Comparison of ENCODE assay signal across 17 cellular contexts in the genomic region with DNA sequence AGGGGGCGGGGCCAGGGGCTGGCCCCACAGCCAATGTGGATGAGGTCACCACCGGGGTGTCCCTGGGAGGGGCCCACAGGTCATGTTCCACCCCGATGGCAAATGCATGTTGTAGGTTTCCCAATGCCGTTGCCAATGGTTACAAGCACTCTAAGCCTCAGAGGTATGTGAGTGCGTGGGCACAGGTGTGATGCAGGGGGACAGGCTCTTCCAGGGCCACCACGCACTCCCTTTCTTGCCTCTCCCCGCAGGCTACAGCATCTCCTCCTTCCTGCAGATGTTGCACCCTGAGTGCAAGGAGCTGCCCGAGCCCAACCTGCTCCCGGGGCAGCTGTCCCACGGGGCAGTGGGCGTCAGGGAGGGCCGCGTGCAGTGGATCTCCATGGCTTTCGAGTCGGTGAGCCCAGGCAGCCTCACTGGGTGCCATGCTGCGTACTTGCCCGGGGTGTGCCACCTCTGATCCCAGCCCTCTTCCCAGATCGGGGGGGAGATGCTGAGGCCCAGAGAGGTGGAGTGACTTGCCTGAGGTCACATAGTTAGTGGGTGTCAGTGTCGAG. TPM values are rescaled to one million over a fixed set of nuclear protein-coding genes. Genes with fewer than 3 reads are reported as not detected.
DNase-seq lines count a peak whose midpoint lies in the region; ATAC-seq and TF ChIP-seq lines count a peak whose summit lies in the region.
"Had no signal": no experiment of that assay in that cellular context is flagged by ENCODE, and none has a peak within 500 bp of the region (broad histone marks: within the 10 kb centered on the region; RNA-seq: fewer than 3 reads in every experiment).

No MANE protein-coding gene starts in this region.

- TF ChIP-seq CTCF in RWPE1 (conservative IDR thresholded peaks at IDR 0.05; ENCODE audit: low read depth) (no peak), foreskin keratinocyte (conservative IDR thresholded peaks at IDR 0.05) (no peak)

- in situ Hi-C loops in KBM-7 (cut with MboI; ENCODE audit: low pct_unique_long_range_greater_than_20kb, low sequenced_read_pairs): no loop called here

- no peaks in the 10 kb centered on the region for H3K4me1 ChIP-seq in foreskin keratinocyte
- H3K4me1 ChIP-seq: SJCRH30 had no signal

- no peaks in the 10 kb centered on the region for H3K27me3 ChIP-seq in foreskin keratinocyte

- peak; percentile 3 for DNase-seq in NCI-H748 (lab: John Stamatoyannopoulos, UW; ENCODE audit: unreplicated experiment)
- DNase-seq in NCI-H748 treated with DMSO at 0.1 percent for 48 hours (lab: John Stamatoyannopoulos, UW): no peak
- peak; percentile 71 for DNase-seq in RWPE1 (ENCODE audit: low spot score)
- peak; percentile 28 to 34 for DNase-seq in foreskin keratinocyte
- DNase-seq in putamen (ENCODE audit: low spot score): peak; percentile 56
- no peak for DNase-seq in activated CD4-positive, alpha-beta T cell treated with anti-CD3 and anti-CD28 coated beads for 4 hours
- no peak for DNase-seq in SK-N-DZ (ENCODE audit: low spot score)
- no peak for DNase-seq in KBM-7
- DNase-seq: activated CD4-positive, alpha-beta T cell treated with anti-CD3 and anti-CD28 coated beads for 48 hours; COR-L47; glutamatergic neuron; left ventricle myocardium superior; mucosa of descending colon; NCI-H1436 treated with DMSO at 0.1 percent for 48 hours; NCI-H774; SJCRH30 had no signal

- ATAC-seq in foreskin keratinocyte: peak; percentile 28
- ATAC-seq: left ventricle myocardium superior, mucosa of descending colon had no signal

- CTCF ChIA-PET in RWPE1 (lab: Yijun Ruan, JAX): interaction anchor here (0.6 to 1.3 kb wide), 2 partner anchors 46 to 72 kb away, joined by 3 read pairs; no protein-coding TSS in a partner anchor

- H3K27ac ChIP-seq in RWPE1: no peak overlapping the region
- no peak overlapping the region for H3K27ac ChIP-seq in foreskin keratinocyte
- H3K27ac ChIP-seq: PC-9, SJCRH30 had no signal

- POLR2A ChIA-PET in RWPE1 (lab: Yijun Ruan, JAX; ENCODE audit: low non-redundant PET): no interaction called here

RNA-seq across cellular contexts. Expression of a gene that starts 52.4 kb away (rescaled TPM):
- total RNA-seq in foreskin keratinocyte: 0.07 TPM in 1 of 2 replicates, not detected in the other
- polyA plus RNA-seq in foreskin keratinocyte: 0.02 TPM in 1 of 2 replicates, not detected in the other
- polyA plus RNA-seq in SK-N-DZ (2014; cell fraction: cytosol; rRNA removed): 3.8 and 4.5 TPM in 2 replicates
- 17.6 and 18.9 TPM in 2 replicates for polyA plus RNA-seq in SK-N-DZ (2014; cell fraction: nucleus; rRNA removed)
- total RNA-seq: PC-9 had no signal

Comparison
In these comparisons a context has a peak if more than half of its experiments do, and no peak if none do; other contexts are left out.
1. DNase-seq: peak in NCI-H748 (single experiment), RWPE1 (single experiment), foreskin keratinocyte (2 of 2) and putamen (single experiment); none in NCI-H748 treated with DMSO at 0.1 percent for 48 hours (single experiment), activated CD4-positive, alpha-beta T cell treated with anti-CD3 and anti-CD28 coated beads for 4 hours (0 of 2), SK-N-DZ (single experiment) and KBM-7 (single experiment).